Comparison of ENCODE assay signal across 8 cellular contexts in the genomic region with DNA sequence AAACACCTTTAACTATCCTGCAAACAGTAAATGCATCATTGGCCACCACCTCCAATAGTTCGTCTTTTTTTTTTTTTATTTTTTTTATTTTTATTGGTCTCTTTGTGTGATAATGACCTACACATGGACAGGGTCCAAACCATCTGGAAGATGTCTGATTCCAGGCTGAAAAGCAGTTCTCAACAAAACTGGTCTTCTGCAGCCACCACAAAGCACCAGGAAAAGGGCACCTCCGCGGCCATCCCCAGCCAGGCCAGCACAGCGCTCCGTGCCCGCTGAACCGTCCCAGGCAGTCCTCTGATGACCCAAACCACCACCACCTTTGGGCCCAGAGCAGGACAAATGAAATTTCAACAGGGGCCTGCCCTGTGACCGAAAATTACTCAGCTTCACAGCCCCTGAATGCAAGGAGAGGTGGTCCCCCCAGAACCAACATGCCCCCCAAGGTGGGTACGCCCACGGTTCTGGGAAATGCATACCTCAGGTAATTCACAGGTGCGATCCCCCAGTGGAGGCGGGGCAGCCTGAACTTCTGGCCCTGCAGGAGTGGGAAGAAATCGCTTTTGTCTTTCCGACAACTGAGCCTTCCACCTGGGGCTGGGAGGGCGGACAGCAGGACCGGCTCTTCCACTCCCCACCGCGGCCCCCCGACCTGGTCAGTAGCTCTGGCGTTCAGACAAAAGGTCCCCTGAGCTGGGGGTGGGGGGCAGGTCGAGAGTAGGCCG. TPM values are rescaled to one million over a fixed set of nuclear protein-coding genes. Genes with fewer than 3 reads are reported as not detected.
DNase-seq lines count a peak whose midpoint lies in the region; ATAC-seq, FAIRE-seq and TF ChIP-seq lines count a peak whose summit lies in the region.

No MANE protein-coding gene starts in this region.

- H3K79me2 ChIP-seq in ACC112 (ENCODE audit: control insufficient read depth, insufficient read depth, low read length, unreplicated experiment) = no peaks in the 10 kb centered on the region
- H3K79me2 ChIP-seq in HCT116 (ENCODE audit: insufficient read depth, low read length) = no peaks in the 10 kb centered on the region
- H3K79me2 ChIP-seq in hepatocyte = peaks cover 57% of the 10 kb centered on the region
- H3K79me2 ChIP-seq in smooth muscle cell (ENCODE audit: low read depth) = peaks cover 33% of the 10 kb centered on the region

- H2AFZ ChIP-seq in ACC112 (ENCODE audit: low read length, unreplicated experiment) = no peak overlapping the region
- H2AFZ ChIP-seq in HCT116 (ENCODE audit: low read depth, low read length, poor library complexity, severe bottlenecking) = no peak overlapping the region
- peak overlapping the region; percentile 20 for H2AFZ ChIP-seq in hepatocyte
- H2AFZ ChIP-seq in smooth muscle cell (ENCODE audit: low read depth) = no peak overlapping the region

- H3K27me3 ChIP-seq in ACC112 (ENCODE audit: insufficient read depth, low read length) (peaks cover 42% of the 10 kb centered on the region), HCT116 (ENCODE audit: insufficient read depth, low read length) (no peaks in the 10 kb centered on the region), hepatocyte (no peaks in the 10 kb centered on the region), smooth muscle cell (ENCODE audit: low read depth) (no peaks in the 10 kb centered on the region)

- RAD21 ChIA-PET in HCT116 (lab: Charles Lee; ENCODE audit: low non-redundant PET in 1 of 2, low total read pairs in 2 of 2, uncharacterized antibody in 2 of 2, unreplicated experiment in 2 of 2) = no interaction called here

- H3K4me2 ChIP-seq in HCT116 (ENCODE audit: low read length) = peak overlapping the region; percentile 83; the same call in 1 of the 2 replicates
- peak overlapping the region; percentile 97 for H3K4me2 ChIP-seq in hepatocyte
- peak overlapping the region; percentile 97 for H3K4me2 ChIP-seq in smooth muscle cell

- H3K36me3 ChIP-seq in ACC112 (ENCODE audit: insufficient read depth, low read length) (no peaks in the 10 kb centered on the region), HCT116 (ENCODE audit: control insufficient read depth in 1 of 2, insufficient read depth in 2 of 2, low read length in 2 of 2) (no peaks in the 10 kb centered on the region), hepatocyte (replicated peaks; ENCODE audit: insufficient read depth, low read depth) (no peaks in the 10 kb centered on the region), smooth muscle cell (ENCODE audit: low read depth) (no peaks in the 10 kb centered on the region)

- H3K4me3 ChIP-seq in ACC112 (ENCODE audit: low read depth, low read length) (peak overlapping the region; percentile 75), HCT116 (replicated peaks in 1 of 2; ENCODE audit: low read depth in 1 of 2, low read length in 2 of 2) (no peak overlapping the region), hepatocyte (peak overlapping the region; percentile 81), smooth muscle cell (peak overlapping the region; percentile 70)

- 3% methylated on average over 20 of the region's 22 CpGs for WGBS in hepatocyte (ENCODE audit: low lambda C conversion rate, missing lambda C conversion rate)
- WGBS in smooth muscle cell (ENCODE audit: low lambda C conversion rate) = 2% methylated on average over 22 of the region's 22 CpGs

- H3K27ac ChIP-seq in ACC112 (ENCODE audit: low read depth, low read length) (no peak overlapping the region), HCT116 (ENCODE audit: low read depth, low read length) (no peak overlapping the region), hepatocyte (peak overlapping the region; percentile 72), smooth muscle cell (ENCODE audit: low read depth) (no peak overlapping the region)

- H4K20me1 ChIP-seq in HCT116 (ENCODE audit: insufficient read depth) (no peaks in the 10 kb centered on the region), hepatocyte (ENCODE audit: insufficient read depth, poor library complexity, severe bottlenecking) (peaks cover 6% of the 10 kb centered on the region), smooth muscle cell (ENCODE audit: low read depth) (peaks cover 36% of the 10 kb centered on the region)

- no peak for DNase-seq in HCT116 (ENCODE audit: low read depth, low spot score)
- peak; percentile 33 for DNase-seq in activated effector memory CD4-positive, alpha-beta T cell treated with Interleukin-2 at 50 U/mL for 16 hours
- peak; percentile 42 for DNase-seq in hepatocyte (ENCODE audit: low spot score)
- no peak for DNase-seq in smooth muscle cell (lab: John Stamatoyannopoulos, UW; ENCODE audit: unreplicated experiment)
- DNase-seq in hippocampal formation (lab: John Stamatoyannopoulos, UW) = no peak
- no peak for DNase-seq in amniotic stem cell (lab: John Stamatoyannopoulos, UW)
- DNase-seq in GM12891 (ENCODE audit: insufficient read length, low spot score) = no peak

- TF ChIP-seq POLR2A in HCT116 (IDR thresholded peaks at IDR 0.05; ENCODE audit: borderline replicate concordance, extremely low read depth, insufficient read depth, insufficient read length) (no peak), GM12891 (IDR thresholded peaks at IDR 0.05; ENCODE audit: low read depth, low read length) (no peak)

- intact Hi-C loops in HCT116 (cut with micrococcal nuclease) = no loop called here

- no peaks in the 10 kb centered on the region for H3K9me2 ChIP-seq in HCT116 (ENCODE audit: insufficient read depth)
- H3K9me2 ChIP-seq in hepatocyte (replicated peaks; ENCODE audit: insufficient read depth) = no peaks in the 10 kb centered on the region

- H3K9me3 ChIP-seq in HCT116 (ENCODE audit: control insufficient read depth in 1 of 2, insufficient read depth in 1 of 2, low read depth in 1 of 2, low read length in 2 of 2) (no peaks in the 10 kb centered on the region), hepatocyte (ENCODE audit: low read depth) (no peaks in the 10 kb centered on the region), smooth muscle cell (replicated peaks; ENCODE audit: low read depth) (no peaks in the 10 kb centered on the region)

- CTCF ChIA-PET in HCT116 (lab: Charles Lee) = no interaction called here

- ATAC-seq in HCT116 = no peak

- peaks cover 4% of the 10 kb centered on the region for H3K4me1 ChIP-seq in ACC112 (ENCODE audit: control insufficient read depth, insufficient read depth, low read length, unreplicated experiment)
- H3K4me1 ChIP-seq in HCT116 (ENCODE audit: control insufficient read depth in 1 of 2, insufficient read depth in 2 of 2, low read length in 2 of 2) = peaks cover 5 to 13% of the 10 kb centered on the region in 2 experiments; a peak in 3 of 4 replicates
- no peaks in the 10 kb centered on the region for H3K4me1 ChIP-seq in hepatocyte (ENCODE audit: insufficient read depth)
- peaks cover 28% of the 10 kb centered on the region for H3K4me1 ChIP-seq in smooth muscle cell (ENCODE audit: low read depth)

- FAIRE-seq in GM12891 (lab: Jason Lieb, UNC) = no peak

- peaks cover 5% of the 10 kb centered on the region for H3F3A ChIP-seq in smooth muscle cell (ENCODE audit: low read depth)

- POLR2A ChIA-PET in HCT116 (lab: Charles Lee) = no interaction called here

- H3K9ac ChIP-seq in HCT116 (ENCODE audit: low read length) (no peak overlapping the region), smooth muscle cell (ENCODE audit: low read depth) (no peak overlapping the region)

- BruUV-seq in HCT116 (replicated peaks; lab: Mats Ljungman, UMichigan) = TSS peak; percentile 38

- TF ChIP-seq RAD21 in HCT116 (IDR thresholded peaks at IDR 0.05; ENCODE audit: low read depth) = no peak

- TF ChIP-seq CTCF in HCT116 (IDR thresholded peaks at IDR 0.05 in 2 of 3, conservative IDR thresholded peaks at IDR 0.05 in 1 of 3; ENCODE audit: borderline replicate concordance in 1 of 3, insufficient read depth in 1 of 3, low read depth in 2 of 3, low read length in 2 of 3) = no peak
- TF ChIP-seq CTCF in hepatocyte (IDR thresholded peaks at IDR 0.05; ENCODE audit: poor library complexity) = no peak
- TF ChIP-seq CTCF in smooth muscle cell (IDR thresholded peaks at IDR 0.05; ENCODE audit: borderline replicate concordance, insufficient read depth, poor library complexity, severe bottlenecking) = no peak

TF ChIP-seq in HCT116, 20 proteins besides CTCF, POLR2A, EP300 and RAD21 (continues in another document):
- no peak for TF ChIP-seq JUND (IDR thresholded peaks at IDR 0.05)
- TF ChIP-seq, protein P1, sequence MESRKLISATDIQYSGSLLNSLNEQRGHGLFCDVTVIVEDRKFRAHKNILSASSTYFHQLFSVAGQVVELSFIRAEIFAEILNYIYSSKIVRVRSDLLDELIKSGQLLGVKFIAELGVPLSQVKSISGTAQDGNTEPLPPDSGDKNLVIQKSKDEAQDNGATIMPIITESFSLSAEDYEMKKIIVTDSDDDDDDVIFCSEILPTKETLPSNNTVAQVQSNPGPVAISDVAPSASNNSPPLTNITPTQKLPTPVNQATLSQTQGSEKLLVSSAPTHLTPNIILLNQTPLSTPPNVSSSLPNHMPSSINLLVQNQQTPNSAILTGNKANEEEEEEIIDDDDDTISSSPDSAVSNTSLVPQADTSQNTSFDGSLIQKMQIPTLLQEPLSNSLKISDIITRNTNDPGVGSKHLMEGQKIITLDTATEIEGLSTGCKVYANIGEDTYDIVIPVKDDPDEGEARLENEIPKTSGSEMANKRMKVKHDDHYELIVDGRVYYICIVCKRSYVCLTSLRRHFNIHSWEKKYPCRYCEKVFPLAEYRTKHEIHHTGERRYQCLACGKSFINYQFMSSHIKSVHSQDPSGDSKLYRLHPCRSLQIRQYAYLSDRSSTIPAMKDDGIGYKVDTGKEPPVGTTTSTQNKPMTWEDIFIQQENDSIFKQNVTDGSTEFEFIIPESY (IDR thresholded peaks at IDR 0.05; ENCODE audit: extremely low read depth, insufficient replicate concordance, low read length) = no peak

TF ChIP-seq in GM12891, 5 proteins besides CTCF, POLR2A, EP300 and RAD21:
- TF ChIP-seq PAX5 (IDR thresholded peaks at IDR 0.05; ENCODE audit: insufficient read depth, low read length, severe bottlenecking) (no peak), POU2F2 (IDR thresholded peaks at IDR 0.05; ENCODE audit: low read depth, low read length) (no peak), TAF1 (IDR thresholded peaks at IDR 0.05; ENCODE audit: low read depth, low read length) (no peak)
TF ChIP-seq in GM12891: peak in this region for 0.

RNA-seq across cellular contexts. Expression of gene ARL4C, which starts 1.6 kb away (rescaled TPM):
- total RNA-seq in HCT116 (2021; ENCODE audit: unreplicated experiment) (4.1 TPM), hepatocyte (14.6 and 15.9 TPM in 2 replicates), smooth muscle cell (8.0 and 9.1 TPM in 2 replicates)
- polyA plus RNA-seq in HCT116 (2012) = 3.2 and 3.4 TPM in 2 replicates
- polyA plus RNA-seq in hepatocyte (30.0 and 40.3 TPM in 2 replicates), smooth muscle cell (9.5 and 18.3 TPM in 2 replicates)
- polyA plus RNA-seq in GM12891 (2012; ENCODE audit: low read depth, missing spikeins) = 5.1 TPM

Comparison
In these comparisons a context has a peak if more than half of its experiments do, and no peak if none do; other contexts are left out.
1. H3K4me3 ChIP-seq: peak in ACC112 (single experiment), hepatocyte (single experiment) and smooth muscle cell (single experiment); none in HCT116 (0 of 2).
2. DNase-seq: peak in activated effector memory CD4-positive, alpha-beta T cell treated with Interleukin-2 at 50 U/mL for 16 hours (single experiment) and hepatocyte (single experiment); none in HCT116 (single experiment), smooth muscle cell (single experiment), hippocampal formation (0 of 2), amniotic stem cell (single experiment) and GM12891 (single experiment).
3. Peak in every context shown above with its lines, with median percentiles within 50 percentile points of each other: H3K4me2 ChIP-seq.